Comparison of ENCODE assay signal across 1 cellular context in the genomic region with DNA sequence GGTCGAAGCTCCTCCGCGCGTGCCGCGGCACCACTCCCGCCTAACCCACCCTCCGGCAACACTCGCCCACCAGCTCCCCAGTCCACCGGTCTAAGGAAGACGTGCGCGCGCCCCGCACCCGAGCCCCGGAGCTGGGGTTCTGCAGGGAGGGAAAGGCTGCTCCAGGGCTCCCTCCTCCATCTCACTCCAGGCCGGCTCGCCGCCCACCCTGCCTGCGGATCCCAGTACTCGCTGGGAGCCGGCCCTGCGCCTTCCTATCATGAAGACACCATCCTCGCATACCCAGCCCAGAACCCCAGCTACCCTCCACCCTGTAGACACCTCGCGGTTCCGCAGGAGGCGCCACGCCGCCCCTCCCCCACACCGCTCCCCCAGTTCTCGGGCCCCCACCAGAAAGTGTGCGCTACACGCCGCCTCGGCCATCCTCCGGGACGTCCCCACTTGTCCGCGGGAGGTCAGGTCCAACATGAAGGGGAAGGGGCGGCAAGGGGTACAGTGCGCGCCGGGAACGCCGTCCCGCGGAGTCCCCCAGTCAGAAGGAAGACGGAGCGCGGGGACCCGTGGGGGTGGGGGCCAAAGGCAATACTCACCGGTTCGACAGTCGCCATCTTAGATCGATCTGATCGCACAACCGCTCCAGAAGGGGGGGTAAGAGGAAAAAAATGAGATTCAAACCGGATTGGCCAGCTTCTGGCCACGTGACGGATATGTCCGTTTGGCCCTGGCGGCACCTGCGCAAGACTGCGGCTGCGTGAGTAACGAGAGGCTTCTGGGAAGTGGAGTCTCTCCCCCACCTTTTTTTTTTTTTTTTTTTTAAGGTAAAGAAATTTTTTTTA.
A peak's percentile ranks its signal among the peaks of the same experiment; 100 is the strongest.
TF ChIP-seq lines count a peak whose summit lies in the region.

A gene with protein sequence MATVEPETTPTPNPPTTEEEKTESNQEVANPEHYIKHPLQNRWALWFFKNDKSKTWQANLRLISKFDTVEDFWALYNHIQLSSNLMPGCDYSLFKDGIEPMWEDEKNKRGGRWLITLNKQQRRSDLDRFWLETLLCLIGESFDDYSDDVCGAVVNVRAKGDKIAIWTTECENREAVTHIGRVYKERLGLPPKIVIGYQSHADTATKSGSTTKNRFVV (minus strand): TSS at position 629 of the 836 bp plus-strand sequence. CDS start 21 bp downstream, at position 608.

TF ChIP-seq in HepG2, 621 proteins besides CTCF, POLR2A, EP300 and RAD21 (continued from another document and continues in another):
- TF ChIP-seq, protein P1, sequence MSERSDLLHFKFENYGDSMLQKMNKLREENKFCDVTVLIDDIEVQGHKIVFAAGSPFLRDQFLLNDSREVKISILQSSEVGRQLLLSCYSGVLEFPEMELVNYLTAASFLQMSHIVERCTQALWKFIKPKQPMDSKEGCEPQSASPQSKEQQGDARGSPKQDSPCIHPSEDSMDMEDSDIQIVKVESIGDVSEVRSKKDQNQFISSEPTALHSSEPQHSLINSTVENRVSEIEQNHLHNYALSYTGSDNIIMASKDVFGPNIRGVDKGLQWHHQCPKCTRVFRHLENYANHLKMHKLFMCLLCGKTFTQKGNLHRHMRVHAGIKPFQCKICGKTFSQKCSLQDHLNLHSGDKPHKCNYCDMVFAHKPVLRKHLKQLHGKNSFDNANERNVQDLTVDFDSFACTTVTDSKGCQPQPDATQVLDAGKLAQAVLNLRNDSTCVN (CRISPR knock-in tag; IDR thresholded peaks at IDR 0.05; ENCODE audit: borderline replicate concordance): no peak
- TF ChIP-seq NCOA2 (CRISPR knock-in tag; IDR thresholded peaks at IDR 0.05) (no peak), ZNF335 (CRISPR knock-in tag; IDR thresholded peaks at IDR 0.05) (no peak), CAMTA2 (CRISPR knock-in tag; IDR thresholded peaks at IDR 0.05; ENCODE audit: borderline replicate concordance) (peak; percentile 32; the same call in 1 of the 2 replicates), PPARG (CRISPR knock-in tag; conservative IDR thresholded peaks at IDR 0.05) (no peak), EEA1 (CRISPR knock-in tag; IDR thresholded peaks at IDR 0.05; ENCODE audit: borderline replicate concordance) (no peak), ZNF724P (CRISPR knock-in tag; IDR thresholded peaks at IDR 0.05; ENCODE audit: borderline replicate concordance) (peak; percentile 46; the same call in 1 of the 2 replicates), FOXO1 (CRISPR knock-in tag; IDR thresholded peaks at IDR 0.05) (no peak), SOX13 (IDR thresholded peaks at IDR 0.05) (no peak), SOX13 (CRISPR knock-in tag; conservative IDR thresholded peaks at IDR 0.05 in 1 of 2, IDR thresholded peaks at IDR 0.05 in 1 of 2) (no peak), ZNF782 (CRISPR knock-in tag; IDR thresholded peaks at IDR 0.05; ENCODE audit: borderline replicate concordance) (no peak), CHD4 (IDR thresholded peaks at IDR 0.05; ENCODE audit: borderline replicate concordance, low read length) (no peak)
- TF ChIP-seq, protein P2, sequence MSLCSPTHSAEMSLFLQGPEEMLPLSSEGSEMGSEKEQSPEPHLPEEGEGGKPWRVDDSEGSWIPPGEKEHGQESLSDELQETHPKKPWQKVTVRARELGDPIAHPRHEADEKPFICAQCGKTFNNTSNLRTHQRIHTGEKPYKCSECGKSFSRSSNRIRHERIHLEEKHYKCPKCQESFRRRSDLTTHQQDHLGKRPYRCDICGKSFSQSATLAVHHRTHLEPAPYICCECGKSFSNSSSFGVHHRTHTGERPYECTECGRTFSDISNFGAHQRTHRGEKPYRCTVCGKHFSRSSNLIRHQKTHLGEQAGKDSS (CRISPR knock-in tag; IDR thresholded peaks at IDR 0.05; ENCODE audit: borderline replicate concordance, low read depth): 0 out of 2 replicates have a peak, but pooled peaks have one; percentile 51
- TF ChIP-seq, protein P3, sequence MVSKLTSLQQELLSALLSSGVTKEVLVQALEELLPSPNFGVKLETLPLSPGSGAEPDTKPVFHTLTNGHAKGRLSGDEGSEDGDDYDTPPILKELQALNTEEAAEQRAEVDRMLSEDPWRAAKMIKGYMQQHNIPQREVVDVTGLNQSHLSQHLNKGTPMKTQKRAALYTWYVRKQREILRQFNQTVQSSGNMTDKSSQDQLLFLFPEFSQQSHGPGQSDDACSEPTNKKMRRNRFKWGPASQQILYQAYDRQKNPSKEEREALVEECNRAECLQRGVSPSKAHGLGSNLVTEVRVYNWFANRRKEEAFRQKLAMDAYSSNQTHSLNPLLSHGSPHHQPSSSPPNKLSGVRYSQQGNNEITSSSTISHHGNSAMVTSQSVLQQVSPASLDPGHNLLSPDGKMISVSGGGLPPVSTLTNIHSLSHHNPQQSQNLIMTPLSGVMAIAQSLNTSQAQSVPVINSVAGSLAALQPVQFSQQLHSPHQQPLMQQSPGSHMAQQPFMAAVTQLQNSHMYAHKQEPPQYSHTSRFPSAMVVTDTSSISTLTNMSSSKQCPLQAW (CRISPR knock-in tag; IDR thresholded peaks at IDR 0.05): 0 out of 2 replicates have a peak, but pooled peaks have one; percentile 16
- TF ChIP-seq, protein P4, sequence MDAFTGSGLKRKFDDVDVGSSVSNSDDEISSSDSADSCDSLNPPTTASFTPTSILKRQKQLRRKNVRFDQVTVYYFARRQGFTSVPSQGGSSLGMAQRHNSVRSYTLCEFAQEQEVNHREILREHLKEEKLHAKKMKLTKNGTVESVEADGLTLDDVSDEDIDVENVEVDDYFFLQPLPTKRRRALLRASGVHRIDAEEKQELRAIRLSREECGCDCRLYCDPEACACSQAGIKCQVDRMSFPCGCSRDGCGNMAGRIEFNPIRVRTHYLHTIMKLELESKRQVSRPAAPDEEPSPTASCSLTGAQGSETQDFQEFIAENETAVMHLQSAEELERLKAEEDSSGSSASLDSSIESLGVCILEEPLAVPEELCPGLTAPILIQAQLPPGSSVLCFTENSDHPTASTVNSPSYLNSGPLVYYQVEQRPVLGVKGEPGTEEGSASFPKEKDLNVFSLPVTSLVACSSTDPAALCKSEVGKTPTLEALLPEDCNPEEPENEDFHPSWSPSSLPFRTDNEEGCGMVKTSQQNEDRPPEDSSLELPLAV (CRISPR knock-in tag; conservative IDR thresholded peaks at IDR 0.05; ENCODE audit: low read depth): no peak
- TF ChIP-seq, protein P5, sequence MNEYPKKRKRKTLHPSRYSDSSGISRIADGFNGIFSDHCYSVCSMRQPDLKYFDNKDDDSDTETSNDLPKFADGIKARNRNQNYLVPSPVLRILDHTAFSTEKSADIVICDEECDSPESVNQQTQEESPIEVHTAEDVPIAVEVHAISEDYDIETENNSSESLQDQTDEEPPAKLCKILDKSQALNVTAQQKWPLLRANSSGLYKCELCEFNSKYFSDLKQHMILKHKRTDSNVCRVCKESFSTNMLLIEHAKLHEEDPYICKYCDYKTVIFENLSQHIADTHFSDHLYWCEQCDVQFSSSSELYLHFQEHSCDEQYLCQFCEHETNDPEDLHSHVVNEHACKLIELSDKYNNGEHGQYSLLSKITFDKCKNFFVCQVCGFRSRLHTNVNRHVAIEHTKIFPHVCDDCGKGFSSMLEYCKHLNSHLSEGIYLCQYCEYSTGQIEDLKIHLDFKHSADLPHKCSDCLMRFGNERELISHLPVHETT (CRISPR knock-in tag; conservative IDR thresholded peaks at IDR 0.05): no peak
- TF ChIP-seq, protein P6, sequence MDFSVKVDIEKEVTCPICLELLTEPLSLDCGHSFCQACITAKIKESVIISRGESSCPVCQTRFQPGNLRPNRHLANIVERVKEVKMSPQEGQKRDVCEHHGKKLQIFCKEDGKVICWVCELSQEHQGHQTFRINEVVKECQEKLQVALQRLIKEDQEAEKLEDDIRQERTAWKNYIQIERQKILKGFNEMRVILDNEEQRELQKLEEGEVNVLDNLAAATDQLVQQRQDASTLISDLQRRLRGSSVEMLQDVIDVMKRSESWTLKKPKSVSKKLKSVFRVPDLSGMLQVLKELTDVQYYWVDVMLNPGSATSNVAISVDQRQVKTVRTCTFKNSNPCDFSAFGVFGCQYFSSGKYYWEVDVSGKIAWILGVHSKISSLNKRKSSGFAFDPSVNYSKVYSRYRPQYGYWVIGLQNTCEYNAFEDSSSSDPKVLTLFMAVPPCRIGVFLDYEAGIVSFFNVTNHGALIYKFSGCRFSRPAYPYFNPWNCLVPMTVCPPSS (IDR thresholded peaks at IDR 0.05): no peak
- TF ChIP-seq, protein P7, sequence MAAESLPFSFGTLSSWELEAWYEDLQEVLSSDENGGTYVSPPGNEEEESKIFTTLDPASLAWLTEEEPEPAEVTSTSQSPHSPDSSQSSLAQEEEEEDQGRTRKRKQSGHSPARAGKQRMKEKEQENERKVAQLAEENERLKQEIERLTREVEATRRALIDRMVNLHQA (CRISPR knock-in tag; IDR thresholded peaks at IDR 0.05): no peak
- TF ChIP-seq, protein P8, sequence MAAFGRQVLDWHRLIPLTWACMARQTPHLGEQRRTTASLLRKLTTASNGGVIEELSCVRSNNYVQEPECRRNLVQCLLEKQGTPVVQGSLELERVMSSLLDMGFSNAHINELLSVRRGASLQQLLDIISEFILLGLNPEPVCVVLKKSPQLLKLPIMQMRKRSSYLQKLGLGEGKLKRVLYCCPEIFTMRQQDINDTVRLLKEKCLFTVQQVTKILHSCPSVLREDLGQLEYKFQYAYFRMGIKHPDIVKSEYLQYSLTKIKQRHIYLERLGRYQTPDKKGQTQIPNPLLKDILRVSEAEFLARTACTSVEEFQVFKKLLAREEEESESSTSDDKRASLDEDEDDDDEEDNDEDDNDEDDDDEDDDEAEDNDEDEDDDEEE (CRISPR knock-in tag; IDR thresholded peaks at IDR 0.05): no peak
- TF ChIP-seq, protein P9, sequence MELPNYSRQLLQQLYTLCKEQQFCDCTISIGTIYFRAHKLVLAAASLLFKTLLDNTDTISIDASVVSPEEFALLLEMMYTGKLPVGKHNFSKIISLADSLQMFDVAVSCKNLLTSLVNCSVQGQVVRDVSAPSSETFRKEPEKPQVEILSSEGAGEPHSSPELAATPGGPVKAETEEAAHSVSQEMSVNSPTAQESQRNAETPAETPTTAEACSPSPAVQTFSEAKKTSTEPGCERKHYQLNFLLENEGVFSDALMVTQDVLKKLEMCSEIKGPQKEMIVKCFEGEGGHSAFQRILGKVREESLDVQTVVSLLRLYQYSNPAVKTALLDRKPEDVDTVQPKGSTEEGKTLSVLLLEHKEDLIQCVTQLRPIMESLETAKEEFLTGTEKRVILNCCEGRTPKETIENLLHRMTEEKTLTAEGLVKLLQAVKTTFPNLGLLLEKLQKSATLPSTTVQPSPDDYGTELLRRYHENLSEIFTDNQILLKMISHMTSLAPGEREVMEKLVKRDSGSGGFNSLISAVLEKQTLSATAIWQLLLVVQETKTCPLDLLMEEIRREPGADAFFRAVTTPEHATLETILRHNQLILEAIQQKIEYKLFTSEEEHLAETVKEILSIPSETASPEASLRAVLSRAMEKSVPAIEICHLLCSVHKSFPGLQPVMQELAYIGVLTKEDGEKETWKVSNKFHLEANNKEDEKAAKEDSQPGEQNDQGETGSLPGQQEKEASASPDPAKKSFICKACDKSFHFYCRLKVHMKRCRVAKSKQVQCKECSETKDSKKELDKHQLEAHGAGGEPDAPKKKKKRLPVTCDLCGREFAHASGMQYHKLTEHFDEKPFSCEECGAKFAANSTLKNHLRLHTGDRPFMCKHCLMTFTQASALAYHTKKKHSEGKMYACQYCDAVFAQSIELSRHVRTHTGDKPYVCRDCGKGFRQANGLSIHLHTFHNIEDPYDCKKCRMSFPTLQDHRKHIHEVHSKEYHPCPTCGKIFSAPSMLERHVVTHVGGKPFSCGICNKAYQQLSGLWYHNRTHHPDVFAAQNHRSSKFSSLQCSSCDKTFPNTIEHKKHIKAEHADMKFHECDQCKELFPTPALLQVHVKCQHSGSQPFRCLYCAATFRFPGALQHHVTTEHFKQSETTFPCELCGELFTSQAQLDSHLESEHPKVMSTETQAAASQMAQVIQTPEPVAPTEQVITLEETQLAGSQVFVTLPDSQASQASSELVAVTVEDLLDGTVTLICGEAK (IDR thresholded peaks at IDR 0.05): no peak
- TF ChIP-seq, protein P9 (CRISPR knock-in tag; IDR thresholded peaks at IDR 0.05): peak; percentile 57
